20 cellular contexts compared by ENCODE assay signal in the genomic region with DNA sequence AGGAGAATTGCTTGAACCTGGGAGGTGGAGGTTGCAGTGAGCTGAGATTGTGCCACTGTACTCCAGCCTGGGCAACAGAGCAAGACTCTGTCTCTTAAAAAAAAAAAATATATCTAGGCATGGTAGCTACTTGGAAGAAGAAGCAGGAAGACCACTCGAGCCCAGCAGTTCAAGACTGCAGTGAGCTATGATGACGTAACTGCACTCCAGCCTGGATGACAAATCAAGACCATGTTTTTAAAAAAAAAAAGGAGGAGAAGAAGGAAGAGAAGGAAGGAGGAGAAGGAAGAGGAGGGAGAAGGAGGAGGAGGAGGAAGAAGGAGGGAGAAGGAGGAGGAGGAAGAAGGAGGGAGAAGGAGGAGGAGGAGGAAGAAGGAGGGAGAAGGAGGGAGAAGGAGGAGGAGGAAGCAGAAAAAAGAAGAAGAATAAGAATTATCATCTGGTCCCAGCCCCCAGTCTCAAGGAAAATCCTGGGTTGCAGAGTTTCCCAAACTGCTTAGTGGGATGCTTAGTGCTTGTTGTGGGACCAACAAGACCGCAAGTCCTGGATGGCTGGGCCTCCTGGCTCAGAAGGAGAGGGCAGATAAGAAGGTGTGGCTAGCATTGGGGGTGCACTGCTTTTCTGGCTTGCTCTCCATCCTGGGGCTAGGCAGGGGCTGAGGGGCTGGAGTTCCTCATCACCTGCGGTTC. TPM values are rescaled to one million over a fixed set of nuclear protein-coding genes. Genes with fewer than 3 reads are reported as not detected.
DNase-seq lines count a peak whose midpoint lies in the region; ATAC-seq and TF ChIP-seq lines count a peak whose summit lies in the region.
"Had no signal": no experiment of that assay in that cellular context is flagged by ENCODE, and none has a peak within 500 bp of the region (broad histone marks: within the 10 kb centered on the region; RNA-seq: fewer than 3 reads in every experiment).

No MANE protein-coding gene starts in this region.

- no peak overlapping the region for H3K4me3 Mint-ChIP-seq in activated naive CD8-positive, alpha-beta T cell treated with anti-CD3 and anti-CD28 coated beads for 36 hours
- H3K4me3 Mint-ChIP-seq in activated naive CD8-positive, alpha-beta T cell treated with anti-CD3 and anti-CD28 coated beads, Interleukin-2, amount 50 U/mL, for 24 hours = no peak overlapping the region
- H3K4me3 Mint-ChIP-seq in stimulated activated memory B cell treated with anti-CD40 and anti-IgM and Interleukin-4, amounts not matched to agents 10 μg/mL and 1 μg/mL and 100 μg/mL, for 72 hours = no peak overlapping the region
- H3K4me3 Mint-ChIP-seq: central memory CD8-positive, alpha-beta T cell; endodermal cell; mesothelial cell of epicardium had no signal

- intact Hi-C loops in upper lobe of right lung (cut with DNase I) = no loop called here

- no peaks in the 10 kb centered on the region for H4K20me1 ChIP-seq in Loucy (ENCODE audit: insufficient read depth, low read length, poor library complexity, severe bottlenecking)

- H2AFZ ChIP-seq in Loucy (ENCODE audit: low read length) = peak overlapping the region; percentile 37; the same call in 1 of the 2 replicates

- ATAC-seq in activated naive CD8-positive, alpha-beta T cell treated with anti-CD3 and anti-CD28 coated beads, Interleukin-2, amount 50 U/mL, for 24 hours = no peak
- ATAC-seq in stimulated activated memory B cell treated with anti-CD40 and anti-IgM and Interleukin-4, amounts not matched to agents 10 μg/mL and 1 μg/mL and 100 μg/mL, for 72 hours = no peak
- no peak for ATAC-seq in upper lobe of right lung
- ATAC-seq: foreskin keratinocyte, right cardiac atrium had no signal

- H3K4me1 ChIP-seq in Loucy (ENCODE audit: insufficient read depth, low read length, poor library complexity, severe bottlenecking) (peaks cover 64% of the 10 kb centered on the region), upper lobe of right lung (no peaks in the 10 kb centered on the region)
- H3K4me1 ChIP-seq: foreskin keratinocyte, uterus had no signal

- peaks cover 22% of the 10 kb centered on the region for H3K4me1 Mint-ChIP-seq in activated naive CD8-positive, alpha-beta T cell treated with anti-CD3 and anti-CD28 coated beads for 36 hours
- H3K4me1 Mint-ChIP-seq in activated naive CD8-positive, alpha-beta T cell treated with anti-CD3 and anti-CD28 coated beads, Interleukin-2, amount 50 U/mL, for 24 hours = peaks cover 31% of the 10 kb centered on the region
- H3K4me1 Mint-ChIP-seq in stimulated activated memory B cell treated with anti-CD40 and anti-IgM and Interleukin-4, amounts not matched to agents 10 μg/mL and 1 μg/mL and 100 μg/mL, for 72 hours = peaks cover 33% of the 10 kb centered on the region

- H3K27ac ChIP-seq in upper lobe of right lung = no peak overlapping the region
- H3K27ac ChIP-seq: foreskin keratinocyte, uterus had no signal

- H3K36me3 ChIP-seq in Loucy (ENCODE audit: insufficient read depth, low read length) (no peaks in the 10 kb centered on the region), upper lobe of right lung (no peaks in the 10 kb centered on the region)
- H3K36me3 ChIP-seq: uterus had no signal

- H3K27ac Mint-ChIP-seq in activated naive CD8-positive, alpha-beta T cell treated with anti-CD3 and anti-CD28 coated beads for 36 hours = peak overlapping the region; percentile 75
- no peak overlapping the region for H3K27ac Mint-ChIP-seq in activated naive CD8-positive, alpha-beta T cell treated with anti-CD3 and anti-CD28 coated beads, Interleukin-2, amount 50 U/mL, for 24 hours
- H3K27ac Mint-ChIP-seq in stimulated activated memory B cell treated with anti-CD40 and anti-IgM and Interleukin-4, amounts not matched to agents 10 μg/mL and 1 μg/mL and 100 μg/mL, for 72 hours = peak overlapping the region; percentile 62
- H3K27ac Mint-ChIP-seq: endodermal cell, mesothelial cell of epicardium had no signal

- H3F3A ChIP-seq in Loucy (ENCODE audit: low read depth) = peaks cover 8% of the 10 kb centered on the region

- H3K27me3 ChIP-seq in Loucy (ENCODE audit: insufficient read depth, low read length, poor library complexity, severe bottlenecking) (no peaks in the 10 kb centered on the region), upper lobe of right lung (no peaks in the 10 kb centered on the region)
- H3K27me3 ChIP-seq: uterus had no signal

- H3K79me2 ChIP-seq in Loucy (ENCODE audit: insufficient read depth, low read length) = peaks cover 26% of the 10 kb centered on the region

- no peak overlapping the region for H3K4me3 ChIP-seq in Loucy (ENCODE audit: low read length, poor library complexity, severe bottlenecking)
- no peak overlapping the region for H3K4me3 ChIP-seq in upper lobe of right lung
- H3K4me3 ChIP-seq: uterus had no signal

- TF ChIP-seq CTCF in Loucy (conservative IDR thresholded peaks at IDR 0.05; ENCODE audit: low read length) = no peak
- TF ChIP-seq CTCF in upper lobe of right lung (IDR thresholded peaks at IDR 0.05) = no peak

- peak overlapping the region; percentile 65 for H3K4me2 ChIP-seq in Loucy (ENCODE audit: low read depth, low read length, poor library complexity, severe bottlenecking)

- no peaks in the 10 kb centered on the region for H3K27me3 Mint-ChIP-seq in activated naive CD8-positive, alpha-beta T cell treated with anti-CD3 and anti-CD28 coated beads for 36 hours
- no peaks in the 10 kb centered on the region for H3K27me3 Mint-ChIP-seq in activated naive CD8-positive, alpha-beta T cell treated with anti-CD3 and anti-CD28 coated beads, Interleukin-2, amount 50 U/mL, for 24 hours
- H3K27me3 Mint-ChIP-seq in stimulated activated memory B cell treated with anti-CD40 and anti-IgM and Interleukin-4, amounts not matched to agents 10 μg/mL and 1 μg/mL and 100 μg/mL, for 72 hours = no peaks in the 10 kb centered on the region

- H3K9ac ChIP-seq in Loucy (ENCODE audit: low read depth, low read length, poor library complexity, severe bottlenecking) = peak overlapping the region; percentile 98

- H3K9me2 ChIP-seq in Loucy (replicated peaks; ENCODE audit: low read depth, low read length) = no peaks in the 10 kb centered on the region

- H3K9me3 ChIP-seq in Loucy (ENCODE audit: insufficient read depth, low read depth, low read length) = no peaks in the 10 kb centered on the region
- H3K9me3 ChIP-seq in upper lobe of right lung = no peaks in the 10 kb centered on the region
- H3K9me3 ChIP-seq: uterus had no signal

- no peaks in the 10 kb centered on the region for H3K9me3 Mint-ChIP-seq in activated naive CD8-positive, alpha-beta T cell treated with anti-CD3 and anti-CD28 coated beads for 36 hours
- no peaks in the 10 kb centered on the region for H3K9me3 Mint-ChIP-seq in activated naive CD8-positive, alpha-beta T cell treated with anti-CD3 and anti-CD28 coated beads, Interleukin-2, amount 50 U/mL, for 24 hours
- H3K9me3 Mint-ChIP-seq in stimulated activated memory B cell treated with anti-CD40 and anti-IgM and Interleukin-4, amounts not matched to agents 10 μg/mL and 1 μg/mL and 100 μg/mL, for 72 hours = no peaks in the 10 kb centered on the region
- H3K9me3 Mint-ChIP-seq: central memory CD8-positive, alpha-beta T cell; endodermal cell; mesothelial cell of epicardium had no signal

- H3K36me3 Mint-ChIP-seq in activated naive CD8-positive, alpha-beta T cell treated with anti-CD3 and anti-CD28 coated beads for 36 hours = no peaks in the 10 kb centered on the region
- H3K36me3 Mint-ChIP-seq in activated naive CD8-positive, alpha-beta T cell treated with anti-CD3 and anti-CD28 coated beads, Interleukin-2, amount 50 U/mL, for 24 hours (ENCODE audit: low read depth) = no peaks in the 10 kb centered on the region
- H3K36me3 Mint-ChIP-seq in stimulated activated memory B cell treated with anti-CD40 and anti-IgM and Interleukin-4, amounts not matched to agents 10 μg/mL and 1 μg/mL and 100 μg/mL, for 72 hours = no peaks in the 10 kb centered on the region
- H3K36me3 Mint-ChIP-seq: mesothelial cell of epicardium had no signal

- DNase-seq in activated naive CD8-positive, alpha-beta T cell treated with anti-CD3 and anti-CD28 coated beads for 36 hours = no peak
- DNase-seq in activated naive CD8-positive, alpha-beta T cell treated with anti-CD3 and anti-CD28 coated beads, Interleukin-2, amount 50 U/mL, for 24 hours = no peak
- DNase-seq in amniotic epithelial cell (ENCODE audit: low read depth) = peak; percentile 39
- DNase-seq in activated CD4-positive, alpha-beta T cell treated with anti-CD3 and anti-CD28 coated beads for 48 hours = no peak
- no peak for DNase-seq in upper lobe of right lung
- DNase-seq in dermis blood vessel endothelial cell = no peak
- DNase-seq: activated CD4-positive, alpha-beta T cell treated with anti-CD3 and anti-CD28 coated beads, Interleukin-2, amount 50 U/mL, for 1 hour; amygdala; COR-L47; EL; endodermal cell; foreskin keratinocyte; NCI-H2081 treated with DMSO at 0.1 percent for 48 hours; right cardiac atrium; Right ventricle myocardium superior had no signal

RNA-seq across cellular contexts. Expression of a gene that starts 3.7 kb away (rescaled TPM):
- total RNA-seq in activated naive CD8-positive, alpha-beta T cell treated with anti-CD3 and anti-CD28 coated beads for 36 hours = not detected
- total RNA-seq in upper lobe of right lung (not detected), dermis blood vessel endothelial cell (0.09 TPM in 1 of 2 replicates, not detected in the other)
- total RNA-seq: foreskin keratinocyte, mesothelial cell of epicardium, right cardiac atrium, Right ventricle myocardium superior had no signal

RNA-seq across cellular contexts. Expression of a gene that starts 22.8 kb away (rescaled TPM):
- total RNA-seq in activated naive CD8-positive, alpha-beta T cell treated with anti-CD3 and anti-CD28 coated beads for 36 hours = not detected
- total RNA-seq in upper lobe of right lung (5.8 TPM), dermis blood vessel endothelial cell (2.7 and 4.6 TPM in 2 replicates)
- total RNA-seq: endodermal cell, foreskin keratinocyte, mesothelial cell of epicardium had no signal

RNA-seq across cellular contexts. Expression of a gene that starts 44.6 kb away (rescaled TPM):
- total RNA-seq in activated naive CD8-positive, alpha-beta T cell treated with anti-CD3 and anti-CD28 coated beads for 36 hours = 10 to 100 TPM; 51.2 to 55.5 TPM
- 16.6 TPM for total RNA-seq in upper lobe of right lung
- total RNA-seq in dermis blood vessel endothelial cell = 26.2 and 48.3 TPM in 2 replicates
